8 cellular contexts compared by ENCODE assay signal in genomic region chr4:48268956-48269860, GRCh38.
DNase-seq lines count a peak whose midpoint lies in the region; ATAC-seq and TF ChIP-seq lines count a peak whose summit lies in the region.

Gene TEC, minus strand, starts transcription at chr4:48269838. Its CDS starts 41,224 bp downstream, at chr4:48228614.

- H3K4me3 ChIP-seq in HAP-1 (peak within 1 kb of the TSS; percentile 78), LNCaP clone FGC (ENCODE audit: low read depth, low read length) (peak within 1 kb of the TSS; percentile 78), mucosa of stomach (ENCODE audit: low read length) (peak within 1 kb of the TSS; percentile 68)

- H3K4me1 Mint-ChIP-seq in stimulated activated naive CD8-positive, alpha-beta T cell treated with anti-CD3 and anti-CD28 coated beads, Interleukin-15, amount 100 ng/mL, for 72 hours = peaks cover 30% of the 10 kb centered on the region

- H3K4me3 Mint-ChIP-seq in stimulated activated naive CD8-positive, alpha-beta T cell treated with anti-CD3 and anti-CD28 coated beads, Interleukin-15, amount 100 ng/mL, for 72 hours = peak within 1 kb of the TSS; percentile 90 to 98

- no peaks in the 10 kb centered on the region; the same call in none of the 2 replicates for H3K4me1 ChIP-seq in HAP-1
- H3K4me1 ChIP-seq in mucosa of stomach (ENCODE audit: control insufficient read depth, insufficient read depth, low read length) = peaks cover 5% of the 10 kb centered on the region

- DNase-seq in DMS 273 (lab: John Stamatoyannopoulos, UW; ENCODE audit: unreplicated experiment) (peak; percentile 67), DMS 273 treated with DMSO at 0.1 percent for 48 hours (lab: John Stamatoyannopoulos, UW) (no peak), HAP-1 (ENCODE audit: low spot score in 2 of 2) (peak; percentile 29 to 77), LNCaP clone FGC (ENCODE audit: low read depth) (peak; percentile 66), epidermal melanocyte (ENCODE audit: insufficient read length, low spot score) (peak; percentile 45)
- DNase-seq in stimulated activated naive CD8-positive, alpha-beta T cell treated with anti-CD3 and anti-CD28 coated beads, Interleukin-15, amount 100 ng/mL, for 72 hours = peak in 1 of 2 donors; percentile 42

- H3K9me3 Mint-ChIP-seq in stimulated activated naive CD8-positive, alpha-beta T cell treated with anti-CD3 and anti-CD28 coated beads, Interleukin-15, amount 100 ng/mL, for 72 hours = no peaks in the 10 kb centered on the region

- 0 out of 2 replicates have a peak, but pooled peaks have one; percentile 0 for TF ChIP-seq CTCF in LNCaP clone FGC (IDR thresholded peaks at IDR 0.05; ENCODE audit: control insufficient read depth, extremely low read depth, insufficient read depth)

- in situ Hi-C loops in HAP-1 (cut with MboI; ENCODE audit: low sequenced_read_pairs) = no loop called here

- H3K36me3 ChIP-seq in HAP-1 (replicated peaks) (no peaks in the 10 kb centered on the region), mucosa of stomach (ENCODE audit: control insufficient read depth, insufficient read depth, low read length) (no peaks in the 10 kb centered on the region)

- no peaks in the 10 kb centered on the region for H3K9me3 ChIP-seq in HAP-1
- no peaks in the 10 kb centered on the region for H3K9me3 ChIP-seq in mucosa of stomach (ENCODE audit: control insufficient read depth, low read length)

- H3K27ac Mint-ChIP-seq in stimulated activated naive CD8-positive, alpha-beta T cell treated with anti-CD3 and anti-CD28 coated beads, Interleukin-15, amount 100 ng/mL, for 72 hours = peak within 1 kb of the TSS; percentile 67 to 96

- ATAC-seq in activated CD4-positive, CD25-positive, alpha-beta regulatory T cell treated with anti-CD3 and anti-CD28 coated beads, Interleukin-2, amount 50 U/mL, for 24 hours = peak; percentile 39
- ATAC-seq in stimulated activated naive CD8-positive, alpha-beta T cell treated with anti-CD3 and anti-CD28 coated beads, Interleukin-15, amount 100 ng/mL, for 72 hours = peak; percentile 55

- peak within 1 kb of the TSS; percentile 78 for H3K9ac ChIP-seq in mucosa of stomach (ENCODE audit: low read length)

- H3K27me3 Mint-ChIP-seq in stimulated activated naive CD8-positive, alpha-beta T cell treated with anti-CD3 and anti-CD28 coated beads, Interleukin-15, amount 100 ng/mL, for 72 hours = no peaks in the 10 kb centered on the region

- H3K27me3 ChIP-seq in HAP-1 (ENCODE audit: low read depth) (no peaks in the 10 kb centered on the region), mucosa of stomach (ENCODE audit: control insufficient read depth, insufficient read depth, low read length) (no peaks in the 10 kb centered on the region)
